ENCODE assay signal across 11 cellular contexts in genomic region chr16:50203681-50204080, GRCh38. TPM values are rescaled to one million over a fixed set of nuclear protein-coding genes. Genes with fewer than 3 reads are reported as not detected.
A peak's percentile ranks its signal among the peaks of the same experiment; 100 is the strongest.
DNase-seq lines count a peak whose midpoint lies in the region; ATAC-seq and TF ChIP-seq lines count a peak whose summit lies in the region.
"Had no signal": no experiment of that assay in that cellular context is flagged by ENCODE, and none has a peak within 500 bp of the region (broad histone marks: within the 10 kb centered on the region; RNA-seq: fewer than 3 reads in every experiment).

No MANE protein-coding gene starts in this region.

- H2AFZ ChIP-seq in neural progenitor cell (replicated peaks): no peak overlapping the region

- DNase-seq in left ventricle myocardium superior (no peak), right atrium auricular region (ENCODE audit: low spot score) (no peak), coronary artery (ENCODE audit: low spot score) (no peak), neural progenitor cell (ENCODE audit: low spot score) (no peak), vagina (ENCODE audit: extremely low spot score in 2 of 2) (no peak), HPDE6-E6E7 (ENCODE audit: extremely low spot score) (no peak), testis (no peak), NCI-H1417 (lab: John Stamatoyannopoulos, UW) (no peak)
- DNase-seq: NCI-H1092 treated with DMSO at 0.1 percent for 48 hours; NK-92 treated with Interleukin-12 subunit alpha and Interleukin-12 subunit beta, amount 100 ng/mL, for 24 hours had no signal

- H4K20me1 ChIP-seq in neural progenitor cell (ENCODE audit: low read depth): no peaks in the 10 kb centered on the region

- H3K9me3 Mint-ChIP-seq in neural progenitor cell: peaks cover 10% of the 10 kb centered on the region

- peak; percentile 20 for ATAC-seq in left ventricle myocardium superior

- 54 to 71% methylated on average over 6 of the region's 6 CpGs for WGBS in testis, 2 donors

- H3K9me3 ChIP-seq in right atrium auricular region (no peaks in the 10 kb centered on the region), neural progenitor cell (ENCODE audit: low read depth) (no peaks in the 10 kb centered on the region), vagina (no peaks in the 10 kb centered on the region), testis (no peaks in the 10 kb centered on the region)
- H3K9me3 ChIP-seq: BLaER1 had no signal

- H3K79me2 ChIP-seq in neural progenitor cell (ENCODE audit: low read depth): peaks cover 51% of the 10 kb centered on the region

- no peaks in the 10 kb centered on the region for H3F3A ChIP-seq in neural progenitor cell (ENCODE audit: low read depth)

- no peak overlapping the region for H3K9ac ChIP-seq in neural progenitor cell
- H3K9ac ChIP-seq: BLaER1 had no signal

- no peak for TF ChIP-seq CTCF in right atrium auricular region (IDR thresholded peaks at IDR 0.05)
- TF ChIP-seq CTCF in coronary artery (IDR thresholded peaks at IDR 0.05): no peak
- no peak for TF ChIP-seq CTCF in neural progenitor cell (IDR thresholded peaks at IDR 0.05)
- TF ChIP-seq CTCF in vagina (IDR thresholded peaks at IDR 0.05): no peak
- TF ChIP-seq CTCF in testis (IDR thresholded peaks at IDR 0.05): no peak

- H3K36me3 ChIP-seq in right atrium auricular region (no peaks in the 10 kb centered on the region), neural progenitor cell (no peaks in the 10 kb centered on the region), vagina (no peaks in the 10 kb centered on the region), testis (ENCODE audit: low read depth, missing control alignments) (no peaks in the 10 kb centered on the region)
- H3K36me3 ChIP-seq: BLaER1 had no signal

- peaks cover 4% of the 10 kb centered on the region for H3K36me3 Mint-ChIP-seq in neural progenitor cell

- TF ChIP-seq POLR2A in vagina (IDR thresholded peaks at IDR 0.05) (no peak), testis (IDR thresholded peaks at IDR 0.05) (no peak)

- H3K4me2 ChIP-seq in neural progenitor cell: no peak overlapping the region

- H3K27me3 Mint-ChIP-seq in neural progenitor cell (ENCODE audit: insufficient read depth, low read depth): no peaks in the 10 kb centered on the region

- H3K4me1 ChIP-seq in right atrium auricular region (peaks cover 0 to 57% of the 10 kb centered on the region in 2 donors), neural progenitor cell (peaks cover 15% of the 10 kb centered on the region), vagina (peaks cover 57% of the 10 kb centered on the region), testis (peaks cover 34% of the 10 kb centered on the region)

- intact Hi-C loops in left ventricle myocardium superior (cut with micrococcal nuclease): loop anchor here (10.0 kb wide), 1 partner anchor 49 kb away; the partner anchor contains the start of gene TENT4B
- intact Hi-C loops in vagina (cut with DNase I): loop anchor here (5.0 kb wide), 1 partner anchor 51 kb away; the partner anchor contains the start of gene TENT4B
- intact Hi-C loops in testis (cut with DNase I; ENCODE audit: low total_unique reads): no loop called here

- H3K4me3 ChIP-seq in right atrium auricular region (no peak overlapping the region), coronary artery (no peak overlapping the region), neural progenitor cell (no peak overlapping the region), vagina (no peak overlapping the region), testis (no peak overlapping the region)
- H3K4me3 ChIP-seq: BLaER1 had no signal

- peaks cover 30% of the 10 kb centered on the region for H3K4me1 Mint-ChIP-seq in neural progenitor cell

- no peak overlapping the region for H3K27ac Mint-ChIP-seq in neural progenitor cell

- peak overlapping the region in 1 of 2 donors; percentile 45 for H3K27ac ChIP-seq in right atrium auricular region
- H3K27ac ChIP-seq in coronary artery: peak overlapping the region; percentile 51 to 60
- H3K27ac ChIP-seq in neural progenitor cell: no peak overlapping the region
- peak overlapping the region; percentile 34 for H3K27ac ChIP-seq in vagina
- peak overlapping the region in 1 of 2 donors; percentile 50 for H3K27ac ChIP-seq in testis
- H3K27ac ChIP-seq: BLaER1 had no signal

- H3K27me3 ChIP-seq in right atrium auricular region (no peaks in the 10 kb centered on the region), neural progenitor cell (no peaks in the 10 kb centered on the region), vagina (no peaks in the 10 kb centered on the region), testis (no peaks in the 10 kb centered on the region)
- H3K27me3 ChIP-seq: BLaER1 had no signal

- H3K4me3 Mint-ChIP-seq in neural progenitor cell: peak overlapping the region; percentile 8

RNA-seq across cellular contexts. Expression of gene TENT4B, which starts 50.6 kb away (rescaled TPM):
- total RNA-seq in left ventricle myocardium superior (7.8 TPM), right atrium auricular region (1 to 10 TPM; 5.0 to 6.1 TPM), neural progenitor cell (ENCODE audit: low replicate concordance) (10.4 and 15.2 TPM in 2 replicates), vagina (14.0 TPM), testis (10 to 100 TPM; 27.5 to 37.6 TPM)
- polyA plus RNA-seq in testis (ENCODE audit: insufficient read depth, low read depth, low replicate concordance): 56.6 TPM
